Comparison of ENCODE assay signal across 19 cellular contexts in genomic region chr1:157033357-157033876, GRCh38. TPM values are rescaled to one million over a fixed set of nuclear protein-coding genes. Genes with fewer than 3 reads are reported as not detected.
A peak's percentile ranks its signal among the peaks of the same experiment; 100 is the strongest.
DNase-seq lines count a peak whose midpoint lies in the region; ATAC-seq, FAIRE-seq and TF ChIP-seq lines count a peak whose summit lies in the region.
"Had no signal": no experiment of that assay in that cellular context is flagged by ENCODE, and none has a peak within 500 bp of the region (broad histone marks: within the 10 kb centered on the region; RNA-seq: fewer than 3 reads in every experiment).

No MANE protein-coding gene starts in this region.

- peaks cover 33% of the 10 kb centered on the region for H3K36me3 Mint-ChIP-seq in neural progenitor cell

- peaks cover 5% of the 10 kb centered on the region for H3K9me3 Mint-ChIP-seq in neural progenitor cell
- no peaks in the 10 kb centered on the region for H3K9me3 Mint-ChIP-seq in stimulated activated naive CD8-positive, alpha-beta T cell treated with anti-CD3 and anti-CD28 coated beads, Interleukin-15, amount 100 ng/mL, for 72 hours

- no peak overlapping the region for H3K4me3 Mint-ChIP-seq in neural progenitor cell
- H3K4me3 Mint-ChIP-seq in stimulated activated naive CD8-positive, alpha-beta T cell treated with anti-CD3 and anti-CD28 coated beads, Interleukin-15, amount 100 ng/mL, for 72 hours, result no peak overlapping the region

- WGBS in SK-N-SH (ENCODE audit: low lambda C conversion rate), result 56% methylated on average over 3 of the region's 3 CpGs

- H3K9ac ChIP-seq in SK-N-SH (no peak overlapping the region), neural progenitor cell (no peak overlapping the region)
- H3K9ac ChIP-seq: GM23248 had no signal

- TF ChIP-seq RAD21 in SK-N-SH (IDR thresholded peaks at IDR 0.05; ENCODE audit: low read length), result no peak

- FAIRE-seq in bronchial epithelial cell (lab: Jason Lieb, UNC), result peak; percentile 18
- FAIRE-seq: HTR-8/SVneo had no signal

- H3K27me3 Mint-ChIP-seq in neural progenitor cell (ENCODE audit: insufficient read depth, low read depth), result no peaks in the 10 kb centered on the region
- peaks cover 26% of the 10 kb centered on the region for H3K27me3 Mint-ChIP-seq in stimulated activated naive CD8-positive, alpha-beta T cell treated with anti-CD3 and anti-CD28 coated beads, Interleukin-15, amount 100 ng/mL, for 72 hours

- no peak overlapping the region for H2AFZ ChIP-seq in SK-N-SH (ENCODE audit: low read depth)
- H2AFZ ChIP-seq in neural progenitor cell (replicated peaks), result no peak overlapping the region
- H2AFZ ChIP-seq: GM23248 had no signal

- no peaks in the 10 kb centered on the region for H3F3A ChIP-seq in SK-N-SH (replicated peaks; ENCODE audit: insufficient read depth)
- no peaks in the 10 kb centered on the region for H3F3A ChIP-seq in neural progenitor cell (ENCODE audit: low read depth)

- CTCF ChIA-PET in SK-N-SH (lab: Yijun Ruan, JAX), result interaction anchor here (1.0 to 1.1 kb wide), 2 partner anchors 57 to 123 kb away, joined by 4 to 5 read pairs; no protein-coding TSS in a partner anchor

- H3K4me1 Mint-ChIP-seq in neural progenitor cell, result peaks cover 34% of the 10 kb centered on the region
- no peaks in the 10 kb centered on the region for H3K4me1 Mint-ChIP-seq in stimulated activated naive CD8-positive, alpha-beta T cell treated with anti-CD3 and anti-CD28 coated beads, Interleukin-15, amount 100 ng/mL, for 72 hours

- peaks cover 0 to 3% of the 10 kb centered on the region in 2 experiments for H3K36me3 ChIP-seq in SK-N-SH (replicated peaks in 1 of 2; ENCODE audit: control insufficient read depth in 1 of 2, insufficient read depth in 2 of 2, low read length in 1 of 2)
- H3K36me3 ChIP-seq in bronchial epithelial cell (ENCODE audit: control insufficient read depth, insufficient read depth, low read length), result no peaks in the 10 kb centered on the region
- H3K36me3 ChIP-seq in neural progenitor cell, result no peaks in the 10 kb centered on the region
- H3K36me3 ChIP-seq: BE2C had no signal

- H3K4me2 ChIP-seq in SK-N-SH (no peak overlapping the region), neural progenitor cell (peak overlapping the region; percentile 33)

- TF ChIP-seq CTCF in SK-N-SH (IDR thresholded peaks at IDR 0.05), result no peak
- TF ChIP-seq CTCF in bronchial epithelial cell (IDR thresholded peaks at IDR 0.05; ENCODE audit: insufficient read depth, low read length, severe bottlenecking), result no peak
- no peak for TF ChIP-seq CTCF in neural progenitor cell (IDR thresholded peaks at IDR 0.05)

- H3K27me3 ChIP-seq in SK-N-SH (ENCODE audit: insufficient read depth) (no peaks in the 10 kb centered on the region), bronchial epithelial cell (ENCODE audit: control insufficient read depth, insufficient read depth, low read length) (no peaks in the 10 kb centered on the region), neural progenitor cell (no peaks in the 10 kb centered on the region)
- H3K27me3 ChIP-seq: BE2C had no signal

- H3K27ac ChIP-seq in SK-N-SH (ENCODE audit: low read depth in 2 of 2, low read length in 1 of 2) (peak overlapping the region in 1 of 2 experiments; percentile 38; a peak in 1 of 4 replicates), neural progenitor cell (no peak overlapping the region)
- H3K27ac ChIP-seq: GM23248, RWPE1 had no signal

- H4K20me1 ChIP-seq in SK-N-SH (ENCODE audit: insufficient read depth), result peaks cover 39% of the 10 kb centered on the region
- peaks cover 15% of the 10 kb centered on the region for H4K20me1 ChIP-seq in neural progenitor cell (ENCODE audit: low read depth)

- POLR2A ChIA-PET in SK-N-SH (lab: Yijun Ruan, JAX), result no interaction called here

- no peaks in the 10 kb centered on the region for H3K9me2 ChIP-seq in SK-N-SH

- H3K4me3 ChIP-seq in Jurkat, Clone E6-1 (ENCODE audit: low read length), result no peak overlapping the region
- H3K4me3 ChIP-seq in SK-N-SH (ENCODE audit: low read depth in 2 of 2, low read length in 1 of 2), result no peak overlapping the region
- H3K4me3 ChIP-seq in bronchial epithelial cell (ENCODE audit: low read depth, low read length), result no peak overlapping the region
- H3K4me3 ChIP-seq in neural progenitor cell, result no peak overlapping the region
- H3K4me3 ChIP-seq: GM23248 had no signal

- peak overlapping the region; percentile 13 for H3K27ac Mint-ChIP-seq in neural progenitor cell
- no peak overlapping the region for H3K27ac Mint-ChIP-seq in stimulated activated naive CD8-positive, alpha-beta T cell treated with anti-CD3 and anti-CD28 coated beads, Interleukin-15, amount 100 ng/mL, for 72 hours

- peak; percentile 8 for DNase-seq in Jurkat, Clone E6-1 (ENCODE audit: low read depth, low spot score)
- DNase-seq in SK-N-SH, result peak; percentile 12
- DNase-seq in bronchial epithelial cell (ENCODE audit: low read depth), result no peak
- DNase-seq in neural progenitor cell (ENCODE audit: low spot score), result no peak
- no peak for DNase-seq in stimulated activated naive CD4-positive, alpha-beta T cell treated with Interleukin-2 at 50 U/mL for 16 hours (lab: John Stamatoyannopoulos, UW)
- no peak for DNase-seq in stimulated activated naive CD8-positive, alpha-beta T cell treated with anti-CD3 and anti-CD28 coated beads, Interleukin-15, amount 100 ng/mL, for 72 hours
- DNase-seq: BE2C; GM23248; HCEC 1CT; NCI-H1105; NCI-H146; NCI-H2029 treated with DMSO at 0.1 percent for 48 hours; NCI-H2171 treated with DMSO at 0.1 percent for 48 hours; NK-92 treated with Interleukin-12 subunit alpha and Interleukin-12 subunit beta, amount 100 ng/mL, for 24 hours; SIG-M5; T-helper 1 cell had no signal

- H3K4me1 ChIP-seq in SK-N-SH (ENCODE audit: control insufficient read depth in 1 of 2, insufficient read depth in 2 of 2, low read depth in 1 of 2, low read length in 1 of 2), result peaks cover 0 to 14% of the 10 kb centered on the region in 2 experiments; a peak in 1 of 4 replicates
- H3K4me1 ChIP-seq in neural progenitor cell, result peaks cover 14% of the 10 kb centered on the region

- H3K79me2 ChIP-seq in SK-N-SH (ENCODE audit: insufficient read depth) (peaks cover 56% of the 10 kb centered on the region), neural progenitor cell (ENCODE audit: low read depth) (peaks cover 77% of the 10 kb centered on the region)

- H3K9me3 ChIP-seq in SK-N-SH, result no peaks in the 10 kb centered on the region
- no peaks in the 10 kb centered on the region for H3K9me3 ChIP-seq in neural progenitor cell (ENCODE audit: low read depth)
- H3K9me3 ChIP-seq: BE2C had no signal

- no peak for TF ChIP-seq EP300 in SK-N-SH (IDR thresholded peaks at IDR 0.05; ENCODE audit: borderline replicate concordance in 1 of 2, low read depth in 1 of 2, low read length in 1 of 2)

- no peak for ATAC-seq in GM21825 (IDR thresholded peaks at IDR 0.05; ENCODE audit: unreplicated experiment)
- no peak for ATAC-seq in stimulated activated naive CD8-positive, alpha-beta T cell treated with anti-CD3 and anti-CD28 coated beads, Interleukin-15, amount 100 ng/mL, for 72 hours

TF ChIP-seq in SK-N-SH, 30 proteins besides CTCF, POLR2A, EP300 and RAD21:
- no peak for TF ChIP-seq RCOR1 (IDR thresholded peaks at IDR 0.05; ENCODE audit: low read length)
- TF ChIP-seq TAF1 (IDR thresholded peaks at IDR 0.05; ENCODE audit: borderline replicate concordance, low read depth, low read length), result no peak
- TF ChIP-seq SMC3 (IDR thresholded peaks at IDR 0.05; ENCODE audit: low read depth, low read length), result no peak
- TF ChIP-seq CHD2 (IDR thresholded peaks at IDR 0.05; ENCODE audit: low read length, partially characterized antibody), result no peak
- TF ChIP-seq JUND (IDR thresholded peaks at IDR 0.05), result no peak
- no peak for TF ChIP-seq GABPA (IDR thresholded peaks at IDR 0.05; ENCODE audit: low read depth)
- TF ChIP-seq NRF1 (IDR thresholded peaks at IDR 0.05; ENCODE audit: low read depth, low read length), result no peak
- TF ChIP-seq TCF12 (IDR thresholded peaks at IDR 0.05), result peak; percentile 13; the same call in 1 of the 2 replicates

RNA-seq across cellular contexts. Expression of gene ARHGEF11, which starts 12.1 kb away (rescaled TPM):
- 21.5 TPM for polyA plus RNA-seq in Jurkat, Clone E6-1 (2012; ENCODE audit: insufficient read depth, insufficient read length)
- polyA plus RNA-seq in SK-N-SH (2012; rRNA removed), result 16.8 and 19.0 TPM in 2 replicates
- 7.6 and 11.5 TPM in 2 replicates for polyA plus RNA-seq in SK-N-SH (2012; cell fraction: cytosol; rRNA removed)
- 42.4 and 42.7 TPM in 2 replicates for polyA plus RNA-seq in SK-N-SH (2012; cell fraction: nucleus; rRNA removed)
- total RNA-seq in bronchial epithelial cell (12.4 and 22.3 TPM in 2 replicates), neural progenitor cell (ENCODE audit: low replicate concordance) (31.9 and 33.8 TPM in 2 replicates)

Comparison
In these comparisons a context has a peak if more than half of its experiments do, and no peak if none do; other contexts are left out.
1. DNase-seq: peak in Jurkat, Clone E6-1 (single experiment) and SK-N-SH (single experiment); none in bronchial epithelial cell (single experiment), neural progenitor cell (single experiment), stimulated activated naive CD4-positive, alpha-beta T cell treated with Interleukin-2 at 50 U/mL for 16 hours (single experiment) and stimulated activated naive CD8-positive, alpha-beta T cell treated with anti-CD3 and anti-CD28 coated beads, Interleukin-15, amount 100 ng/mL, for 72 hours (0 of 2).